In genomic region chr6:36196880-36197548, GRCh38 we compare ENCODE assay signal across 8 cellular contexts. TPM values are rescaled to one million over a fixed set of nuclear protein-coding genes. Genes with fewer than 3 reads are reported as not detected.
DNase-seq lines count a peak whose midpoint lies in the region; ATAC-seq and TF ChIP-seq lines count a peak whose summit lies in the region.

No MANE protein-coding gene starts in this region.

- H3K27ac ChIP-seq in cingulate gyrus (ENCODE audit: low read depth, low read length), result peak overlapping the region; percentile 88
- peak overlapping the region; percentile 96 for H3K27ac ChIP-seq in layer of hippocampus (ENCODE audit: low read depth, low read length)

- peaks cover 15% of the 10 kb centered on the region for H3K36me3 ChIP-seq in BJ (ENCODE audit: control insufficient read depth, insufficient read depth, low read length)

- peak; percentile 78 for ATAC-seq in HG03457 (IDR thresholded peaks at IDR 0.05; ENCODE audit: unreplicated experiment)

- POLR2A ChIA-PET in BJ (lab: Charles Lee), result no interaction called here

- CTCF ChIA-PET in BJ (lab: Yijun Ruan, JAX), result interaction anchor here (1.0 kb wide), 1 partner anchor 16 kb away, joined by 5 read pairs; no protein-coding TSS in a partner anchor

- H3K4me3 ChIP-seq in BJ (ENCODE audit: low read depth, low read length), result peak overlapping the region; percentile 68

- H3K27me3 ChIP-seq in BJ (ENCODE audit: control insufficient read depth, insufficient read depth, low read length) (no peaks in the 10 kb centered on the region), layer of hippocampus (ENCODE audit: control insufficient read depth, insufficient read depth, low read length) (no peaks in the 10 kb centered on the region)

- no peak for TF ChIP-seq CTCF in BJ (IDR thresholded peaks at IDR 0.05; ENCODE audit: insufficient read depth, low read depth, low read length)

- DNase-seq in BJ (ENCODE audit: low read depth) (peak; percentile 52), GM19240 (ENCODE audit: insufficient read length, low spot score) (peak; percentile 98), NCI-H524 (lab: John Stamatoyannopoulos, UW) (peak; percentile 93 to 97)
- peak; percentile 100 for DNase-seq in activated CD4-positive, alpha-beta T cell treated with anti-CD3 and anti-CD28 coated beads for 4 hours
- peak; percentile 100 for DNase-seq in stimulated activated CD4-positive, alpha-beta T cell treated with anti-CD3 and anti-CD28 coated beads, Interleukin-1b, Interleukin-23, amount 100 ng/mL, for 24 hours (ENCODE audit: low read depth in 4 of 4, low spot score in 1 of 4)

RNA-seq across cellular contexts. Expression of gene BRPF3, which starts 0.5 kb away (rescaled TPM):
- polyA plus RNA-seq in BJ (2011; rRNA removed), result 9.2 and 13.2 TPM in 2 replicates
- 11.6 and 15.7 TPM in 2 replicates for polyA minus RNA-seq in BJ (2011; rRNA and poly(A)+ RNA removed)

Comparison
In these comparisons a context has a peak if more than half of its experiments do, and no peak if none do; other contexts are left out.
1. Peak in every context shown above with its lines: DNase-seq, ATAC-seq, H3K4me3 ChIP-seq and H3K27ac ChIP-seq.